8 cellular contexts compared by ENCODE assay signal in the genomic region with DNA sequence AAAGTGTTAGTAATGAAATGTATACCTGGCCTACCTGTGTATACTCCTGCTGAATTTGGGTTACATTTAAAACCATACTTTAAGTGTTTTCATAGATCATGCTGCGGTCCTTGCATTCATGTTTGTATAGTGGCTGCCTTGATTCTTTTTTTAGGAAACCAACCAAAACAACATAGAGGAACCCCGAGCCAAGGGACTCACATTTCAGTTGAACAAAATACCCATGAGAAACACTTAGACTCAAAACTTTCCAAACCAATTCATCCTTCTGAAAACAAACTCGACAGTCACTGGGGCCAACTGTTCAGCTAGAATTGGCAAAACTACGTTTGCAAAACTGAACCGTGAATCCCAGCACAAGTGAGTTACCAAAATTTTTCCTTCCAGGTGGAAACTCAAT. TPM values are rescaled to one million over a fixed set of nuclear protein-coding genes. Genes with fewer than 3 reads are reported as not detected.
A peak's percentile ranks its signal among the peaks of the same experiment; 100 is the strongest.
DNase-seq lines count a peak whose midpoint lies in the region; FAIRE-seq and TF ChIP-seq lines count a peak whose summit lies in the region.

No MANE protein-coding gene starts in this region.

- no peak overlapping the region for H3K27ac Mint-ChIP-seq in activated CD4-positive, alpha-beta memory T cell treated with anti-CD3 and anti-CD28 coated beads for 36 hours
- H3K27ac Mint-ChIP-seq in activated CD4-positive, alpha-beta memory T cell treated with anti-CD3 and anti-CD28 coated beads, Interleukin-2, amount 10 ng/mL, durations not matched to agents 7 days and 5 days = no peak overlapping the region

- no peak for TF ChIP-seq CTCF in adrenal gland (IDR thresholded peaks at IDR 0.05)
- TF ChIP-seq CTCF in keratinocyte (optimal IDR thresholded peaks at IDR 0.05 in 1 of 3, IDR thresholded peaks at IDR 0.05 in 1 of 3, conservative IDR thresholded peaks at IDR 0.05 in 1 of 3; ENCODE audit: extremely low read depth in 1 of 3, insufficient read depth in 2 of 3, low read length in 3 of 3) = no peak
- no peak for TF ChIP-seq CTCF in testis (IDR thresholded peaks at IDR 0.05)

- peaks cover 30% of the 10 kb centered on the region for H3K27me3 Mint-ChIP-seq in activated CD4-positive, alpha-beta memory T cell treated with anti-CD3 and anti-CD28 coated beads for 36 hours
- H3K27me3 Mint-ChIP-seq in activated CD4-positive, alpha-beta memory T cell treated with anti-CD3 and anti-CD28 coated beads, Interleukin-2, amount 10 ng/mL, durations not matched to agents 7 days and 5 days = peaks cover 24% of the 10 kb centered on the region

- peak overlapping the region in 2 of 4 donors; percentile 35 to 72 for H3K4me3 ChIP-seq in adrenal gland
- H3K4me3 ChIP-seq in keratinocyte (ENCODE audit: control insufficient read depth in 2 of 3, extremely low read depth in 1 of 3, insufficient read depth in 2 of 3, low read depth in 1 of 3, low read length in 3 of 3) = peak overlapping the region; percentile 52 to 86 (median 72)
- peak overlapping the region in 1 of 2 donors; percentile 67 for H3K4me3 ChIP-seq in testis

- H3K36me3 Mint-ChIP-seq in activated CD4-positive, alpha-beta memory T cell treated with anti-CD3 and anti-CD28 coated beads for 36 hours = peaks cover 1% of the 10 kb centered on the region
- peaks cover 3% of the 10 kb centered on the region for H3K36me3 Mint-ChIP-seq in activated CD4-positive, alpha-beta memory T cell treated with anti-CD3 and anti-CD28 coated beads, Interleukin-2, amount 10 ng/mL, durations not matched to agents 7 days and 5 days (ENCODE audit: low read depth)

- peak overlapping the region; percentile 86 for H3K9ac ChIP-seq in keratinocyte (ENCODE audit: control insufficient read depth, extremely low read depth, insufficient read depth, low read length)

- 9 to 14% (median 10%) methylated on average over 5 of the region's 5 CpGs for WGBS in adrenal gland, 4 donors
- WGBS in testis, 2 donors = 8 to 11% methylated on average over 5 of the region's 5 CpGs

- peaks cover 56% of the 10 kb centered on the region for H3K79me2 ChIP-seq in keratinocyte (ENCODE audit: control insufficient read depth, insufficient read depth, low read length)

- peak overlapping the region in 4 of 5 donors; percentile 22 to 93 (median 63) for H3K27ac ChIP-seq in adrenal gland
- peak overlapping the region; percentile 77 for H3K27ac ChIP-seq in keratinocyte (ENCODE audit: control insufficient read depth, insufficient read depth, low read length)
- peak overlapping the region; percentile 44 to 83 for H3K27ac ChIP-seq in testis

- POLR2A ChIA-PET in activated CD4-positive, alpha-beta memory T cell treated with anti-CD3 and anti-CD28 coated beads for 36 hours (lab: Charles Lee) = no interaction called here
- POLR2A ChIA-PET in activated CD4-positive, alpha-beta memory T cell treated with anti-CD3 and anti-CD28 coated beads, Interleukin-2, amount 10 ng/mL, durations not matched to agents 7 days and 5 days (lab: Charles Lee) = no interaction called here

- dilution Hi-C loops in keratinocyte (cut with MboI; ENCODE audit: extremely low pct_ligation_motif_present, low sequenced_read_pairs) = no loop called here

- intact Hi-C loops in activated CD4-positive, alpha-beta memory T cell treated with anti-CD3 and anti-CD28 coated beads for 36 hours (cut with micrococcal nuclease) = no loop called here
- intact Hi-C loops in adrenal gland (cut with DNase I) = loop anchor here in 1 of 2 donors (10.0 kb wide), 1 partner anchor 90 kb away; no protein-coding TSS in a partner anchor
- intact Hi-C loops in testis (cut with DNase I; ENCODE audit: low total_unique reads) = no loop called here

- DNase-seq in activated CD4-positive, alpha-beta memory T cell treated with anti-CD3 and anti-CD28 coated beads for 36 hours = no peak
- no peak for DNase-seq in activated CD4-positive, alpha-beta memory T cell treated with anti-CD3 and anti-CD28 coated beads, Interleukin-2, amount 10 ng/mL, durations not matched to agents 7 days and 5 days
- no peak for DNase-seq in adrenal gland
- no peak for DNase-seq in keratinocyte (ENCODE audit: low read depth, low spot score)
- DNase-seq in testis = no peak
- no peak for DNase-seq in retina
- DNase-seq in ACHN = no peak
- no peak for DNase-seq in effector CD4-positive, alpha-beta T cell

- H4K20me1 ChIP-seq in keratinocyte (ENCODE audit: control insufficient read depth, extremely low read depth, insufficient read depth, low read length) = no peaks in the 10 kb centered on the region

- TF ChIP-seq POLR2A in adrenal gland (IDR thresholded peaks at IDR 0.05) (no peak), testis (IDR thresholded peaks at IDR 0.05) (no peak)

- no peaks in the 10 kb centered on the region for H3K9me1 ChIP-seq in keratinocyte (ENCODE audit: control insufficient read depth, extremely low read depth, insufficient read depth, low read length)

- H3K9me3 ChIP-seq in adrenal gland (replicated peaks in 1 of 3) (no peaks in the 10 kb centered on the region), keratinocyte (ENCODE audit: control insufficient read depth, low read depth, low read length) (no peaks in the 10 kb centered on the region), testis (no peaks in the 10 kb centered on the region)

- H3K4me1 Mint-ChIP-seq in activated CD4-positive, alpha-beta memory T cell treated with anti-CD3 and anti-CD28 coated beads for 36 hours (ENCODE audit: low read depth) = peaks cover 10% of the 10 kb centered on the region
- H3K4me1 Mint-ChIP-seq in activated CD4-positive, alpha-beta memory T cell treated with anti-CD3 and anti-CD28 coated beads, Interleukin-2, amount 10 ng/mL, durations not matched to agents 7 days and 5 days = peaks cover 4% of the 10 kb centered on the region

- H3K4me3 Mint-ChIP-seq in activated CD4-positive, alpha-beta memory T cell treated with anti-CD3 and anti-CD28 coated beads for 36 hours = peak overlapping the region; percentile 32
- H3K4me3 Mint-ChIP-seq in activated CD4-positive, alpha-beta memory T cell treated with anti-CD3 and anti-CD28 coated beads, Interleukin-2, amount 10 ng/mL, durations not matched to agents 7 days and 5 days = no peak overlapping the region

- H3K27me3 ChIP-seq in adrenal gland (no peaks in the 10 kb centered on the region), keratinocyte (ENCODE audit: control insufficient read depth, extremely low read depth, insufficient read depth, low read length) (no peaks in the 10 kb centered on the region), testis (no peaks in the 10 kb centered on the region)

- H3K4me1 ChIP-seq in adrenal gland (replicated peaks in 1 of 2) (peaks cover 0 to 16% of the 10 kb centered on the region in 2 donors), keratinocyte (ENCODE audit: control insufficient read depth, extremely low read depth, insufficient read depth, low read length) (peaks cover 9% of the 10 kb centered on the region), testis (no peaks in the 10 kb centered on the region)

- no peaks in the 10 kb centered on the region for H3K36me3 ChIP-seq in adrenal gland (replicated peaks in 1 of 2)
- no peaks in the 10 kb centered on the region for H3K36me3 ChIP-seq in keratinocyte (ENCODE audit: control insufficient read depth in 2 of 2, extremely low read depth in 1 of 2, insufficient read depth in 2 of 2, low read length in 2 of 2)
- H3K36me3 ChIP-seq in testis (ENCODE audit: low read depth, missing control alignments) = no peaks in the 10 kb centered on the region

- in situ Hi-C loops in ACHN (cut with HindIII; ENCODE audit: low pct_ligation_motif_present, low pct_unique_long_range_greater_than_20kb, low sequenced_read_pairs) = no loop called here

- CTCF ChIA-PET in activated CD4-positive, alpha-beta memory T cell treated with anti-CD3 and anti-CD28 coated beads for 36 hours (lab: Charles Lee) = no interaction called here
- CTCF ChIA-PET in activated CD4-positive, alpha-beta memory T cell treated with anti-CD3 and anti-CD28 coated beads, Interleukin-2, amount 10 ng/mL, durations not matched to agents 7 days and 5 days (lab: Charles Lee) = no interaction called here

- no peak for FAIRE-seq in keratinocyte (lab: Jason Lieb, UNC)

- peaks cover 7% of the 10 kb centered on the region for H3K9me3 Mint-ChIP-seq in activated CD4-positive, alpha-beta memory T cell treated with anti-CD3 and anti-CD28 coated beads for 36 hours
- H3K9me3 Mint-ChIP-seq in activated CD4-positive, alpha-beta memory T cell treated with anti-CD3 and anti-CD28 coated beads, Interleukin-2, amount 10 ng/mL, durations not matched to agents 7 days and 5 days = peaks cover 4% of the 10 kb centered on the region

- H2AFZ ChIP-seq in keratinocyte (ENCODE audit: control insufficient read depth, low read length) = no peak overlapping the region

- H3K4me2 ChIP-seq in keratinocyte (ENCODE audit: control insufficient read depth, extremely low read depth, insufficient read depth, low read depth, low read length) = peak overlapping the region; percentile 75

RNA-seq across cellular contexts. Expression of a gene that starts 1.4 kb away (rescaled TPM):
- 1 to 10 TPM; 1.4 to 1.5 TPM for total RNA-seq in activated CD4-positive, alpha-beta memory T cell treated with anti-CD3 and anti-CD28 coated beads for 36 hours
- total RNA-seq in activated CD4-positive, alpha-beta memory T cell treated with anti-CD3 and anti-CD28 coated beads, Interleukin-2, amount 10 ng/mL, durations not matched to agents 7 days and 5 days = under 1 TPM; 0.18 to 0.50 TPM
- total RNA-seq in adrenal gland (10 to 100 TPM in 7 of 8 donors, 1 to 10 TPM in 1; 9.8 to 36.9 (median 24.0) TPM), testis (10 to 100 TPM; 36.8 to 41.7 TPM)
- polyA plus RNA-seq in adrenal gland (10 to 100 TPM; 18.3 to 24.5 (median 18.4) TPM), keratinocyte (35.1 to 38.7 TPM (median 36.4 TPM) in 3 replicates), testis (ENCODE audit: insufficient read depth, low read depth, low replicate concordance) (22.9 TPM)
- polyA plus RNA-seq in keratinocyte (2011; ENCODE audit: low read depth) = 17.7 TPM
- polyA plus RNA-seq in keratinocyte (2011; cell fraction: cytosol; rRNA removed) = 15.6 and 24.3 TPM in 2 replicates
- 61.9 and 72.5 TPM in 2 replicates for polyA plus RNA-seq in keratinocyte (2011; cell fraction: nucleus; rRNA removed)
- 23.1 and 30.2 TPM in 2 replicates for polyA plus RNA-seq in keratinocyte (2012; ENCODE audit: low replicate concordance)
- 55.7 to 129 TPM (median 90.1 TPM) in 3 replicates for polyA minus RNA-seq in keratinocyte
- polyA minus RNA-seq in keratinocyte (2011; cell fraction: cytosol; rRNA and poly(A)+ RNA removed) = 31.3 TPM
- 75.0 and 117 TPM in 2 replicates for polyA minus RNA-seq in keratinocyte (2011; cell fraction: nucleus; rRNA and poly(A)+ RNA removed)

Comparison
In these comparisons a context has a peak if more than half of its experiments do, and no peak if none do; other contexts are left out.
1. RNA of a gene that starts 1.4 kb away (total RNA-seq): 36.8 to 41.7 TPM in testis and 9.8 to 36.9 TPM in adrenal gland; 1.4 to 1.5 TPM in activated CD4-positive, alpha-beta memory T cell treated with anti-CD3 and anti-CD28 coated beads for 36 hours and 0.18 to 0.50 TPM in activated CD4-positive, alpha-beta memory T cell treated with anti-CD3 and anti-CD28 coated beads, Interleukin-2, amount 10 ng/mL, durations not matched to agents 7 days and 5 days; every median in the first group is over 4 times any median in the second.
2. Peak in every context shown above with its lines, with median percentiles within 50 percentile points of each other: H3K27ac ChIP-seq.